2 cellular contexts compared by ENCODE assay signal in genomic region chr7:143396625-143397556, GRCh38.
TF ChIP-seq lines count a peak whose summit lies in the region.

No MANE protein-coding gene starts in this region.

TF ChIP-seq in IMR-90, 13 proteins besides CTCF, POLR2A, EP300 and RAD21:
- TF ChIP-seq CEBPB (IDR thresholded peaks at IDR 0.05; ENCODE audit: low read depth, low read length) (peak; percentile 85), SMC3 (IDR thresholded peaks at IDR 0.05; ENCODE audit: low read depth, low read length) (no peak)

TF ChIP-seq in liver, 16 proteins besides CTCF, POLR2A, EP300 and RAD21:
- TF ChIP-seq JUND (IDR thresholded peaks at IDR 0.05) (no peak), NR2F2 (IDR thresholded peaks at IDR 0.05) (no peak), FOXA2 (IDR thresholded peaks at IDR 0.05) (no peak), GABPA (IDR thresholded peaks at IDR 0.05 in 1 of 2, conservative IDR thresholded peaks at IDR 0.05 in 1 of 2) (no peak), TAF1 (conservative IDR thresholded peaks at IDR 0.05) (no peak), REST (IDR thresholded peaks at IDR 0.05) (no peak), YY1 (IDR thresholded peaks at IDR 0.05) (no peak), ATF3 (IDR thresholded peaks at IDR 0.05) (no peak), RXRA (IDR thresholded peaks at IDR 0.05) (peak; percentile 65 to 83), SP1 (IDR thresholded peaks at IDR 0.05) (peak; percentile 30), ZBTB33 (IDR thresholded peaks at IDR 0.05) (no peak), HNF4G (IDR thresholded peaks at IDR 0.05) (no peak), MAX (IDR thresholded peaks at IDR 0.05) (no peak), HNF4A (conservative IDR thresholded peaks at IDR 0.05) (peak; percentile 59 to 74), EGR1 (IDR thresholded peaks at IDR 0.05; ENCODE audit: low read depth in 2 of 2) (no peak), FOXA1 (IDR thresholded peaks at IDR 0.05) (no peak)
